ENCODE assay signal across 15 cellular contexts in the genomic region with DNA sequence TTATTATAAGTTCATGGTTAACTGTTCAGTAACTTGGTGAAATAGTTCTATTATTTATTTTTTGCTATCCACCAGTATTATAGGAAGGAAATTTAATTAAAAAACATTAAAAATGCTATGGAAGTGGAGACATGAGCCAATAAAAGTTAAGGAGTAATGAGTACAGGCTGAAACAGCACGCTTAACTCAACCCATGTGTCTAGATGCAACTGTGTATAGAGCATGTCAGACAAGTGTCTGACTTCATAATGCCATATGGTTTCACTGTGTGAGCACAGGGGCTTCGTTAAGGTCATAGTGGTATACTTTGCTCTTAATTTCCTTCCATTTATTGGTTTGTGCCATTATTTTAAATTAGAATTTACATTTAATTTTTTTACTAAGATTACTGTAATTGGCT.
DNase-seq lines count a peak whose midpoint lies in the region; ATAC-seq and TF ChIP-seq lines count a peak whose summit lies in the region.
"Had no signal": no experiment of that assay in that cellular context is flagged by ENCODE, and none has a peak within 500 bp of the region (broad histone marks: within the 10 kb centered on the region; RNA-seq: fewer than 3 reads in every experiment).

No MANE protein-coding gene starts in this region.

- DNase-seq in HFF-Myc (ENCODE audit: extremely low read depth, low read depth), result peak; percentile 32
- peak; percentile 62 for DNase-seq in NCI-H2171 (lab: John Stamatoyannopoulos, UW)
- DNase-seq in NCI-H82 treated with DMSO at 0.1 percent for 48 hours (lab: John Stamatoyannopoulos, UW; ENCODE audit: unreplicated experiment), result peak; percentile 12
- peak; percentile 4 for DNase-seq in fibroblast of the conjunctiva (ENCODE audit: low read depth)
- no peak for DNase-seq in vagina (ENCODE audit: extremely low spot score in 2 of 2)
- no peak for DNase-seq in activated CD4-positive, alpha-beta T cell treated with anti-CD3 and anti-CD28 coated beads, Interleukin-2, amount 10 ng/mL, durations not matched to agents 24 days and 14 days
- DNase-seq: 8988T; Calu3; CD8-positive, alpha-beta T cell; GM23248 had no signal

- H3K4me1 ChIP-seq in vagina, result no peaks in the 10 kb centered on the region
- H3K4me1 ChIP-seq: BLaER1, HAP-1 had no signal

- intact Hi-C loops in vagina (cut with DNase I), result no loop called here
- intact Hi-C loops in activated CD4-positive, alpha-beta T cell treated with anti-CD3 and anti-CD28 coated beads, Interleukin-2, amount 10 ng/mL, durations not matched to agents 24 days and 14 days (cut with micrococcal nuclease), result no loop called here

- peaks cover 24% of the 10 kb centered on the region for H3K9me3 Mint-ChIP-seq in activated CD4-positive, alpha-beta T cell treated with anti-CD3 and anti-CD28 coated beads, Interleukin-2, amount 10 ng/mL, durations not matched to agents 24 days and 14 days
- H3K9me3 Mint-ChIP-seq: CD8-positive, alpha-beta T cell had no signal

- TF ChIP-seq CTCF in HFF-Myc (IDR thresholded peaks at IDR 0.05; ENCODE audit: low read depth, low read length, missing control alignments), result no peak
- TF ChIP-seq CTCF in vagina (IDR thresholded peaks at IDR 0.05), result no peak

- H3K4me3 ChIP-seq in HFF-Myc (replicated peaks; ENCODE audit: low read depth, low read length) (no peak overlapping the region), vagina (no peak overlapping the region)
- H3K4me3 ChIP-seq: BLaER1, GM23248, HAP-1 had no signal

- H3K4me1 Mint-ChIP-seq in activated CD4-positive, alpha-beta T cell treated with anti-CD3 and anti-CD28 coated beads, Interleukin-2, amount 10 ng/mL, durations not matched to agents 24 days and 14 days, result peaks cover 4% of the 10 kb centered on the region
- H3K4me1 Mint-ChIP-seq: CD14-positive monocyte had no signal

- H3K36me3 Mint-ChIP-seq in activated CD4-positive, alpha-beta T cell treated with anti-CD3 and anti-CD28 coated beads, Interleukin-2, amount 10 ng/mL, durations not matched to agents 24 days and 14 days (ENCODE audit: low read depth), result no peaks in the 10 kb centered on the region
- H3K36me3 Mint-ChIP-seq: CD14-positive monocyte; CD8-positive, alpha-beta T cell had no signal

- TF ChIP-seq POLR2A in vagina (IDR thresholded peaks at IDR 0.05), result no peak

- no peaks in the 10 kb centered on the region for H3K27me3 ChIP-seq in vagina
- H3K27me3 ChIP-seq: BLaER1 had no signal

- H3K36me3 ChIP-seq in vagina, result no peaks in the 10 kb centered on the region
- H3K36me3 ChIP-seq: BLaER1, HAP-1 had no signal

- H3K27ac Mint-ChIP-seq in activated CD4-positive, alpha-beta T cell treated with anti-CD3 and anti-CD28 coated beads, Interleukin-2, amount 10 ng/mL, durations not matched to agents 24 days and 14 days, result no peak overlapping the region
- H3K27ac Mint-ChIP-seq: CD14-positive monocyte; CD8-positive, alpha-beta T cell had no signal

- no peaks in the 10 kb centered on the region for H3K9me3 ChIP-seq in vagina
- H3K9me3 ChIP-seq: BLaER1, HAP-1 had no signal

- no peak overlapping the region for H3K27ac ChIP-seq in vagina
- H3K27ac ChIP-seq: BLaER1, GM23248 had no signal

- no peak overlapping the region for H3K4me3 Mint-ChIP-seq in activated CD4-positive, alpha-beta T cell treated with anti-CD3 and anti-CD28 coated beads, Interleukin-2, amount 10 ng/mL, durations not matched to agents 24 days and 14 days
- H3K4me3 Mint-ChIP-seq: CD14-positive monocyte; CD8-positive, alpha-beta T cell had no signal

- peaks cover 4% of the 10 kb centered on the region for H3K27me3 Mint-ChIP-seq in activated CD4-positive, alpha-beta T cell treated with anti-CD3 and anti-CD28 coated beads, Interleukin-2, amount 10 ng/mL, durations not matched to agents 24 days and 14 days

- ATAC-seq in HG03439 (IDR thresholded peaks at IDR 0.05; ENCODE audit: unreplicated experiment), result no peak
- ATAC-seq in HG03571 (IDR thresholded peaks at IDR 0.05; ENCODE audit: unreplicated experiment), result no peak
- ATAC-seq: CD8-positive, alpha-beta T cell had no signal

Comparison
In these comparisons a context has a peak if more than half of its experiments do, and no peak if none do; other contexts are left out.
1. DNase-seq: peak in HFF-Myc (single experiment), NCI-H2171 (single experiment), NCI-H82 treated with DMSO at 0.1 percent for 48 hours (single experiment) and fibroblast of the conjunctiva (single experiment); none in vagina (0 of 2) and activated CD4-positive, alpha-beta T cell treated with anti-CD3 and anti-CD28 coated beads, Interleukin-2, amount 10 ng/mL, durations not matched to agents 24 days and 14 days (single experiment).